In the genomic region with DNA sequence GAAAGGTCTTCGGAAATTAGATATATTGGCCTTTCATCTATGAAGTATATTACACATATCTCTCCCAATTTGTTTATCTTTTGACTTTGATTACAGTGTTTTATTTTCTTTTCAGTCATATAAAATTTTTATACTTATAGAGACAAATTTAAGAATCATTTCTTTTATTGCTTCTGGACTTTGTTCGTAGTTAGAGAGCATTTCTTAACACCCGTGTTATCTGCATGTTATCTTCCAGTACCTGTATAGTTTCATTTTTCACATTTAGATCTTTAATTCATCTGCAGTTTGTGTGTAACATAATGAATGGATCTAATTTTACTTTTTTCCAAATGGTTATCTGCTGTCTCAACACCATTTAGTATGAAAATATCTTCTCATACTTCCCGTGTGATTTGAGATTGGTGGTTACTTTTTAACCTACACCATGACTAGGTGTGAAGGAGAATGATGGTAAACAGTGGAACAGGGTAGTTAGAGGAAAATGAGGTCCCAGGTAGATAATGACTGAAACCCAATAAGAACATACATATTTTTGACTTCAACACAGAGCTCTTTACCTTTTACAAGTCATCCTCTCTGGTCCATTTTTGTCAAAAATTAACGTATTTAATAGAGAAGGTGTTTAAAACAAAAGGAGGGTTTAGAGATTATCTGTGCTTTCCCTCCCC, we compare ENCODE assay signal across 1 cellular context.
TF ChIP-seq lines count a peak whose summit lies in the region.

No MANE protein-coding gene starts in this region.

TF ChIP-seq in HEK293, 187 proteins besides CTCF, POLR2A, EP300 and RAD21:
- TF ChIP-seq, protein P1, sequence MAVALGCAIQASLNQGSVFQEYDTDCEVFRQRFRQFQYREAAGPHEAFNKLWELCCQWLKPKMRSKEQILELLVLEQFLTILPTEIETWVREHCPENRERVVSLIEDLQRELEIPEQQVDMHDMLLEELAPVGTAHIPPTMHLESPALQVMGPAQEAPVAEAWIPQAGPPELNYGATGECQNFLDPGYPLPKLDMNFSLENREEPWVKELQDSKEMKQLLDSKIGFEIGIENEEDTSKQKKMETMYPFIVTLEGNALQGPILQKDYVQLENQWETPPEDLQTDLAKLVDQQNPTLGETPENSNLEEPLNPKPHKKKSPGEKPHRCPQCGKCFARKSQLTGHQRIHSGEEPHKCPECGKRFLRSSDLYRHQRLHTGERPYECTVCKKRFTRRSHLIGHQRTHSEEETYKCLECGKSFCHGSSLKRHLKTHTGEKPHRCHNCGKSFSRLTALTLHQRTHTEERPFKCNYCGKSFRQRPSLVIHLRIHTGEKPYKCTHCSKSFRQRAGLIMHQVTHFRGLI (tag by site-specific recombination; IDR thresholded peaks at IDR 0.05) = no peak
- TF ChIP-seq ZNF677 (tag by site-specific recombination; IDR thresholded peaks at IDR 0.05) = peak; percentile 93
